7 cellular contexts compared by ENCODE assay signal in the genomic region with DNA sequence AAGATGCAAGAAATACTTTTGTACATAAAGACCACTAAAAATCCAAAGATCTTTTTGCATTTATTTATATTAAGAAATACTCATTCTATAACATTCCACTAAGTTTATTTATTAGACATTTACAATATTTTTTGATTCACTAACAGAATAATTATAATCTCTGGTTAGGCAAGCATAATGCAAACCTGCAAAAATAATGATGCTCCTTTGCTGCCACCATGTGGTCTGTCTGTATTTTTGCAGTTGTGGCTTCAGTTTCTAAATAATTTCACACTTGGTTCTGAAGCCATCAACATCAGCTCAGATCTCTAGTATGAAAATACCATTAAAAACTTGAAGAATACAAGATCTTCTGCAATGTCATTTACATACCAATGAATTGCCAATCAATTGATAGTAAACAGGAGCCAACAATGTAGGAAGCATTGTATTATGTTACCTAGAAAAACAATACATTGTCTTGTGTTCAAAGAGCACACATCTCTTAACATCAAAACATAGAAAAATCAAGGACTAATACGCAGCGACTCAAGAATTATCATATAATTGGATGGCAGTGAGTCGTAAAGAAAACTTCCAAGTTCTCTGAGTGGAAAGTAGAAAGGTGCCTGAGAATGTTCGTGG. TPM values are rescaled to one million over a fixed set of nuclear protein-coding genes. Genes with fewer than 3 reads are reported as not detected.
DNase-seq lines count a peak whose midpoint lies in the region; ATAC-seq, FAIRE-seq and TF ChIP-seq lines count a peak whose summit lies in the region.

No MANE protein-coding gene starts in this region.

- peak overlapping the region; percentile 88 for H3K27ac ChIP-seq in brain microvascular endothelial cell

- TF ChIP-seq CTCF in brain microvascular endothelial cell (IDR thresholded peaks at IDR 0.05; ENCODE audit: low read depth, low read length, missing control alignments): peak; percentile 59

- FAIRE-seq in G401.6 (lab: Jason Lieb, UNC): peak; percentile 99
- no peak for FAIRE-seq in HTR-8/SVneo (lab: Jason Lieb, UNC)

- intact Hi-C loops in left colon (cut with DNase I, micrococcal nuclease): loop anchor here in 1 of 2 donors (5.0 to 10.0 kb wide), 3 partner anchors 128 to 885 kb away; no protein-coding TSS in a partner anchor

- in situ Hi-C loops in brain microvascular endothelial cell (cut with HindIII; ENCODE audit: low pct_ligation_motif_present, low sequenced_read_pairs): no loop called here

- ATAC-seq in GM21367 (IDR thresholded peaks at IDR 0.05; ENCODE audit: unreplicated experiment) (peak; percentile 83), left colon (peak; percentile 41)

- DNase-seq in HTR-8/SVneo (ENCODE audit: insufficient read length, low spot score) (peak; percentile 27), SHP77 treated with DMSO at 0.1 percent for 48 hours (lab: John Stamatoyannopoulos, UW) (peak; percentile 20), brain microvascular endothelial cell (no peak), left colon (no peak)
- DNase-seq in stimulated activated CD4-positive, alpha-beta T cell treated with anti-CD3 and anti-CD28 coated beads, Interleukin-4, amount 100 ng/mL, for 48 hours (ENCODE audit: low read depth in 2 of 2): peak; percentile 12 to 24

- no peaks in the 10 kb centered on the region for H3K36me3 ChIP-seq in brain microvascular endothelial cell (replicated peaks)

- H3K27me3 ChIP-seq in brain microvascular endothelial cell (replicated peaks): no peaks in the 10 kb centered on the region

- no peak overlapping the region for H3K4me3 ChIP-seq in brain microvascular endothelial cell (ENCODE audit: low read depth, low read length)

RNA-seq across cellular contexts. Expression of a gene that starts 28.8 kb away (rescaled TPM):
- 10 to 100 TPM; 18.0 to 19.7 TPM for total RNA-seq in left colon

Comparison
In these comparisons a context has a peak if more than half of its experiments do, and no peak if none do; other contexts are left out.
1. DNase-seq: peak in HTR-8/SVneo (single experiment), SHP77 treated with DMSO at 0.1 percent for 48 hours (single experiment) and stimulated activated CD4-positive, alpha-beta T cell treated with anti-CD3 and anti-CD28 coated beads, Interleukin-4, amount 100 ng/mL, for 48 hours (2 of 2); none in brain microvascular endothelial cell (single experiment) and left colon (0 of 2).